In the genomic region with DNA sequence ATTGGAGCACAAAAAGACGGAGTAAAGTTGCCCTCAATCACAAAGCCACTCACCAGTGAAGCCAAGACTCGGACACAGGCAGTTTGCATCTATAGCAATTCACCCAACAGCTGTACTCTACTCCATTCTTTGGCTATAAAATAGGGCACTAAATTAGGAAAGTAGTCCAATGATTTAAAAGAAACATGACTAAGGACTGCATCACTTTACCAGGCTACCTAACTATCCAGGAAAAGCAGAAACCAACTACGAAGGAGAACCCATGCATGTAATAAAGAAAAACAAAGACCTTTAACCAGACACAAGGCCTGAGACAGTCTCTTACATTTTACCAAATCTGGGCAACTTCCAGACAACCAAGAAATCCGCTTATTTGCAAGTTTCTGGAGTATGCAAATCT, we compare ENCODE assay signal across 21 cellular contexts. TPM values are rescaled to one million over a fixed set of nuclear protein-coding genes. Genes with fewer than 3 reads are reported as not detected.
"Had no signal": no experiment of that assay in that cellular context is flagged by ENCODE, and none has a peak within 500 bp of the region (broad histone marks: within the 10 kb centered on the region; RNA-seq: fewer than 3 reads in every experiment).

No MANE protein-coding gene starts in this region.

- ATAC-seq: activated CD8-positive, alpha-beta T cell treated with anti-CD3 and anti-CD28 coated beads for 36 hours; activated T-cell treated with anti-CD3 and anti-CD28 coated beads, Interleukin-2, amount 50 U/mL, for 72 hours; pancreas; stimulated activated memory B cell treated with anti-CD40 and anti-IgM and Interleukin-4, amounts not matched to agents 10 μg/mL and 1 μg/mL and 100 μg/mL, for 72 hours had no signal

- H3K27ac Mint-ChIP-seq: activated CD8-positive, alpha-beta T cell treated with anti-CD3 and anti-CD28 coated beads for 36 hours; activated naive CD8-positive, alpha-beta T cell treated with anti-CD3 and anti-CD28 coated beads for 36 hours; activated T-cell treated with anti-CD3 and anti-CD28 coated beads, Interleukin-2, amount 50 U/mL, for 72 hours; dendritic cell treated with granulocyte-macrophage colony-stimulating factor and Interleukin-4, amounts not matched to agents 40 ng/mL and 50 ng/mL, for 4 days; immature natural killer cell; stimulated activated memory B cell treated with anti-CD40 and anti-IgM and Interleukin-4, amounts not matched to agents 10 μg/mL and 1 μg/mL and 100 μg/mL, for 72 hours had no signal

- H3K4me3 Mint-ChIP-seq: activated CD8-positive, alpha-beta T cell treated with anti-CD3 and anti-CD28 coated beads for 36 hours; activated naive CD8-positive, alpha-beta T cell treated with anti-CD3 and anti-CD28 coated beads for 36 hours; activated T-cell treated with anti-CD3 and anti-CD28 coated beads, Interleukin-2, amount 50 U/mL, for 72 hours; dendritic cell treated with granulocyte-macrophage colony-stimulating factor and Interleukin-4, amounts not matched to agents 40 ng/mL and 50 ng/mL, for 4 days; immature natural killer cell; neural crest cell; stimulated activated memory B cell treated with anti-CD40 and anti-IgM and Interleukin-4, amounts not matched to agents 10 μg/mL and 1 μg/mL and 100 μg/mL, for 72 hours had no signal

- H3K4me1 ChIP-seq: pancreas, right atrium auricular region, transverse colon had no signal

- H3K36me3 ChIP-seq: pancreas, right atrium auricular region, transverse colon, WERI-Rb-1 had no signal

- H3K4me3 ChIP-seq: pancreas, right atrium auricular region, spleen, transverse colon had no signal

- H3K36me3 Mint-ChIP-seq: activated naive CD8-positive, alpha-beta T cell treated with anti-CD3 and anti-CD28 coated beads for 36 hours; immature natural killer cell; stimulated activated memory B cell treated with anti-CD40 and anti-IgM and Interleukin-4, amounts not matched to agents 10 μg/mL and 1 μg/mL and 100 μg/mL, for 72 hours had no signal

- H3K27me3 Mint-ChIP-seq: stimulated activated memory B cell treated with anti-CD40 and anti-IgM and Interleukin-4, amounts not matched to agents 10 μg/mL and 1 μg/mL and 100 μg/mL, for 72 hours had no signal

- DNase-seq: activated CD4-positive, alpha-beta T cell treated with anti-CD3 and anti-CD28 coated beads for 4 hours; activated CD8-positive, alpha-beta memory T cell treated with anti-CD3 and anti-CD28 coated beads, Interleukin-2, amount 50 U/mL, for 4 hours; activated CD8-positive, alpha-beta T cell treated with anti-CD3 and anti-CD28 coated beads for 36 hours; activated gamma-delta T cell treated with Interleukin-2 at 50 U/mL for 16 hours; activated naive CD8-positive, alpha-beta T cell treated with anti-CD3 and anti-CD28 coated beads for 36 hours; activated T-cell treated with anti-CD3 and anti-CD28 coated beads, Interleukin-2, amount 50 U/mL, for 72 hours; aorta; central memory CD4-positive, alpha-beta T cell; erythroblast; immature natural killer cell; mammary epithelial cell; pancreas; spleen; stimulated activated CD4-positive, alpha-beta T cell treated with anti-CD3 and anti-CD28 coated beads, Interleukin-1b, Interleukin-23, amount 100 ng/mL, for 48 hours; T-helper 1 cell; transverse colon; WERI-Rb-1 had no signal

- H3K9me3 ChIP-seq: pancreas, right atrium auricular region, spleen, transverse colon had no signal

- H3K4me1 Mint-ChIP-seq: activated naive CD8-positive, alpha-beta T cell treated with anti-CD3 and anti-CD28 coated beads for 36 hours; immature natural killer cell; stimulated activated memory B cell treated with anti-CD40 and anti-IgM and Interleukin-4, amounts not matched to agents 10 μg/mL and 1 μg/mL and 100 μg/mL, for 72 hours had no signal

- H3K27me3 ChIP-seq: pancreas, right atrium auricular region, transverse colon had no signal

- H3K9me3 Mint-ChIP-seq: activated naive CD8-positive, alpha-beta T cell treated with anti-CD3 and anti-CD28 coated beads for 36 hours; dendritic cell treated with granulocyte-macrophage colony-stimulating factor and Interleukin-4, amounts not matched to agents 40 ng/mL and 50 ng/mL, for 4 days had no signal

- H3K27ac ChIP-seq: pancreas, right atrium auricular region, spleen, transverse colon, WERI-Rb-1 had no signal

RNA-seq across cellular contexts. Expression of a gene that starts 59.9 kb away (rescaled TPM):
- total RNA-seq: activated CD8-positive, alpha-beta T cell treated with anti-CD3 and anti-CD28 coated beads for 36 hours; activated naive CD8-positive, alpha-beta T cell treated with anti-CD3 and anti-CD28 coated beads for 36 hours; activated T-cell treated with anti-CD3 and anti-CD28 coated beads, Interleukin-2, amount 50 U/mL, for 72 hours had no signal
- polyA plus RNA-seq: immature natural killer cell had no signal
